8 cellular contexts compared by ENCODE assay signal in genomic region chr1:156499703-156500577, GRCh38. TPM values are rescaled to one million over a fixed set of nuclear protein-coding genes. Genes with fewer than 3 reads are reported as not detected.
DNase-seq lines count a peak whose midpoint lies in the region; ATAC-seq and TF ChIP-seq lines count a peak whose summit lies in the region.

No MANE protein-coding gene starts in this region.

- H3K27me3 ChIP-seq in Karpas-422 (ENCODE audit: low read length) (no peaks in the 10 kb centered on the region), esophagus squamous epithelium (no peaks in the 10 kb centered on the region), uterus (no peaks in the 10 kb centered on the region)

- H3K27ac ChIP-seq in Karpas-422 (ENCODE audit: low read length) (peak overlapping the region; percentile 99), esophagus squamous epithelium (peak overlapping the region; percentile 99 to 100 (median 100)), uterus (peak overlapping the region; percentile 100)

- ATAC-seq in GM18909 (IDR thresholded peaks at IDR 0.05; ENCODE audit: poor library complexity, unreplicated experiment), result peak; percentile 5
- peak in 1 of 2 donors; percentile 1 for ATAC-seq in naive thymus-derived CD8-positive, alpha-beta T cell
- ATAC-seq in HG03457 (IDR thresholded peaks at IDR 0.05; ENCODE audit: unreplicated experiment), result no peak

- H3K36me3 ChIP-seq in Karpas-422 (ENCODE audit: insufficient read depth, low read length), result no peaks in the 10 kb centered on the region; the same call in 1 of the 2 replicates
- peaks cover 0 to 4% (median 0%) of the 10 kb centered on the region in 3 donors for H3K36me3 ChIP-seq in esophagus squamous epithelium
- no peaks in the 10 kb centered on the region for H3K36me3 ChIP-seq in uterus

- H3K27me3 Mint-ChIP-seq in naive thymus-derived CD8-positive, alpha-beta T cell, result peaks cover 0 to under 1% (median 0%) of the 10 kb centered on the region in 5 donors

- peaks cover 0 to 15% (median 4%) of the 10 kb centered on the region in 3 donors for H3K36me3 Mint-ChIP-seq in naive thymus-derived CD8-positive, alpha-beta T cell

- POLR2A ChIA-PET in naive thymus-derived CD8-positive, alpha-beta T cell (lab: Charles Lee), result interaction anchor here (0.5 to 14.8 kb wide), 26 partner anchors 8 to 523 kb away, joined by 3 to 359 read pairs (median 10); partner anchors contain the start of genes CCT3, GPATCH4, ISG20L2 and METTL25B

- H3K9ac ChIP-seq in Karpas-422 (ENCODE audit: low read length), result peak overlapping the region; percentile 94

- peaks cover 56% of the 10 kb centered on the region for H3K79me2 ChIP-seq in Karpas-422 (ENCODE audit: low read length)

- H3K4me3 ChIP-seq in Karpas-422 (ENCODE audit: low read length) (peak overlapping the region; percentile 89), esophagus squamous epithelium (peak overlapping the region; percentile 84 to 99 (median 92)), uterus (peak overlapping the region; percentile 84 to 93)

- WGBS in esophagus squamous epithelium, 2 donors, result no CpG with 5 or more reads among the region's 58 CpGs

- H3K9me2 ChIP-seq in Karpas-422 (replicated peaks; ENCODE audit: insufficient read depth, low read length), result no peaks in the 10 kb centered on the region

- peak overlapping the region; percentile 77 to 99 (median 96) for H3K27ac Mint-ChIP-seq in naive thymus-derived CD8-positive, alpha-beta T cell

- no peaks in the 10 kb centered on the region for H3K9me3 ChIP-seq in Karpas-422 (ENCODE audit: low read length)
- H3K9me3 ChIP-seq in esophagus squamous epithelium, result no peaks in the 10 kb centered on the region
- H3K9me3 ChIP-seq in uterus, result no peaks in the 10 kb centered on the region

- no peak for TF ChIP-seq CTCF in esophagus squamous epithelium (IDR thresholded peaks at IDR 0.05)
- TF ChIP-seq CTCF in uterus (IDR thresholded peaks at IDR 0.05), result no peak

- H2AFZ ChIP-seq in Karpas-422 (ENCODE audit: low read length), result no peak overlapping the region

- intact Hi-C loops in esophagus squamous epithelium (cut with DNase I) (loop anchor here (5.0 kb wide), 1 partner anchor 43 kb away; no protein-coding TSS in a partner anchor), uterus (cut with DNase I; ENCODE audit: low total_unique reads) (no loop called here)

- H3K4me1 ChIP-seq in Karpas-422 (ENCODE audit: low read length) (peaks cover 83% of the 10 kb centered on the region), esophagus squamous epithelium (peaks cover 67 to 84% (median 79%) of the 10 kb centered on the region in 3 donors), uterus (peaks cover 17 to 24% of the 10 kb centered on the region in 2 donors)

- TF ChIP-seq POLR2A in esophagus squamous epithelium (IDR thresholded peaks at IDR 0.05) (no peak), uterus (IDR thresholded peaks at IDR 0.05) (no peak)

- H3K4me3 Mint-ChIP-seq in naive thymus-derived CD8-positive, alpha-beta T cell, result peak overlapping the region; percentile 78 to 98 (median 90)

- DNase-seq in Karpas-422 (peak; percentile 72), activated T-cell treated with anti-CD3 and anti-CD28 coated beads for 4 hours (peak; percentile 36), esophagus squamous epithelium (lab: John Stamatoyannopoulos, UW) (no peak), uterus (peak; percentile 72 to 74), H4 (ENCODE audit: low spot score) (no peak)
- peak; percentile 32 to 81 (median 54) for DNase-seq in naive thymus-derived CD8-positive, alpha-beta T cell

- H3K4me1 Mint-ChIP-seq in naive thymus-derived CD8-positive, alpha-beta T cell, result peaks cover 51 to 76% (median 75%) of the 10 kb centered on the region in 4 donors

- H3K9me3 Mint-ChIP-seq in naive thymus-derived CD8-positive, alpha-beta T cell, result no peaks in the 10 kb centered on the region

- peaks cover 18% of the 10 kb centered on the region; the same call in 1 of the 2 replicates for H4K20me1 ChIP-seq in Karpas-422 (ENCODE audit: insufficient read depth, low read depth, low read length)

- H3K4me2 ChIP-seq in Karpas-422 (ENCODE audit: low read depth, low read length, poor library complexity, severe bottlenecking), result peak overlapping the region; percentile 87

RNA-seq across cellular contexts. Expression of gene MEF2D, which starts 0.6 kb away (rescaled TPM):
- total RNA-seq in Karpas-422 (2014; rRNA removed; shearing (Covaris generic); ENCODE audit: low replicate concordance), result 22.3 and 24.7 TPM in 2 replicates
- total RNA-seq in esophagus squamous epithelium, result 10 to 100 TPM in 3 of 4 donors, 1 to 10 TPM in 1; 9.1 to 30.1 (median 12.1) TPM
- 10 to 100 TPM; 69.4 to 73.2 TPM for total RNA-seq in naive thymus-derived CD8-positive, alpha-beta T cell
- 10 to 100 TPM in 1 of 3 donors, 1 to 10 TPM in 2; 6.4 to 12.6 (median 6.7) TPM for polyA plus RNA-seq in naive thymus-derived CD8-positive, alpha-beta T cell
- total RNA-seq in uterus, result 100 to 1,000 TPM in 1 of 4 donors, 10 to 100 TPM in 2, 1 to 10 TPM in 1; 8.4 to 101 (median 35.1) TPM
- 3.9 and 7.9 TPM in 2 replicates for total RNA-seq in H4 (2014; rRNA removed; shearing (Covaris generic))

Comparison
In these comparisons a context has a peak if more than half of its experiments do, and no peak if none do; other contexts are left out.
1. DNase-seq: peak in Karpas-422 (single experiment), activated T-cell treated with anti-CD3 and anti-CD28 coated beads for 4 hours (single experiment), naive thymus-derived CD8-positive, alpha-beta T cell (10 of 10) and uterus (2 of 2); none in esophagus squamous epithelium (single experiment) and H4 (single experiment).
2. Peak in every context shown above with its lines, with median percentiles within 50 percentile points of each other: H3K27ac ChIP-seq and H3K4me3 ChIP-seq.